12 cellular contexts compared by ENCODE assay signal in genomic region chr5:154712518-154713437, GRCh38. TPM values are rescaled to one million over a fixed set of nuclear protein-coding genes. Genes with fewer than 3 reads are reported as not detected.
DNase-seq lines count a peak whose midpoint lies in the region; ATAC-seq and TF ChIP-seq lines count a peak whose summit lies in the region.
"Had no signal": no experiment of that assay in that cellular context is flagged by ENCODE, and none has a peak within 500 bp of the region (broad histone marks: within the 10 kb centered on the region; RNA-seq: fewer than 3 reads in every experiment).

No MANE protein-coding gene starts in this region.

- no peak for TF ChIP-seq CTCF in epithelial cell of proximal tubule (conservative IDR thresholded peaks at IDR 0.05; ENCODE audit: low read depth, low read length)

- no peak overlapping the region for H2BK15ac ChIP-seq in neuronal stem cell (ENCODE audit: low read length)

- peaks cover 0 to 7% of the 10 kb centered on the region in 2 donors for H3K4me1 ChIP-seq in neuronal stem cell (ENCODE audit: control insufficient read depth in 2 of 2, insufficient read depth in 1 of 2, low read depth in 1 of 2, low read length in 2 of 2)

- H3K27me3 Mint-ChIP-seq in activated naive CD4-positive, alpha-beta T cell treated with anti-CD3 and anti-CD28 coated beads, Interleukin-2, amount 10 ng/mL, durations not matched to agents 7 days and 5 days: no peaks in the 10 kb centered on the region
- H3K27me3 Mint-ChIP-seq in effector memory CD8-positive, alpha-beta T cell: no peaks in the 10 kb centered on the region

- ATAC-seq in effector memory CD8-positive, alpha-beta T cell (replicated peaks): no peak

- H2BK5ac ChIP-seq in neuronal stem cell (ENCODE audit: low read length): no peak overlapping the region

- H3K23ac ChIP-seq in neuronal stem cell (ENCODE audit: low read depth, low read length, poor library complexity): peak overlapping the region; percentile 62

- H3K27ac Mint-ChIP-seq in activated naive CD4-positive, alpha-beta T cell treated with anti-CD3 and anti-CD28 coated beads, Interleukin-2, amount 10 ng/mL, durations not matched to agents 7 days and 5 days: no peak overlapping the region
- H3K27ac Mint-ChIP-seq in effector memory CD8-positive, alpha-beta T cell: no peak overlapping the region

- peak overlapping the region; percentile 10 for H3K14ac ChIP-seq in neuronal stem cell (ENCODE audit: low read length)

- no peaks in the 10 kb centered on the region for H3K27me3 ChIP-seq in H7 (ENCODE audit: control insufficient read depth, insufficient read depth, low read length)
- H3K27me3 ChIP-seq in neuronal stem cell (ENCODE audit: control insufficient read depth in 3 of 3, insufficient read depth in 3 of 3, low read depth in 1 of 3, low read length in 3 of 3): peaks cover 0 to 8% (median 0%) of the 10 kb centered on the region in 3 experiments

- no peaks in the 10 kb centered on the region for H3K9me3 ChIP-seq in neuronal stem cell (replicated peaks in 1 of 2; ENCODE audit: control insufficient read depth in 2 of 2, insufficient read depth in 1 of 2, low read depth in 1 of 2, low read length in 2 of 2)
- H3K9me3 ChIP-seq: psoas muscle had no signal

- no peak overlapping the region for H2BK12ac ChIP-seq in neuronal stem cell (ENCODE audit: low read length)

- H3K36me3 ChIP-seq in H7 (replicated peaks; ENCODE audit: control insufficient read depth, insufficient read depth, low read length): no peaks in the 10 kb centered on the region; the same call in 1 of the 2 replicates
- no peaks in the 10 kb centered on the region for H3K36me3 ChIP-seq in neuronal stem cell (replicated peaks in 1 of 2; ENCODE audit: control insufficient read depth in 2 of 2, insufficient read depth in 2 of 2, low read length in 2 of 2)

- H3K4me3 Mint-ChIP-seq in activated naive CD4-positive, alpha-beta T cell treated with anti-CD3 and anti-CD28 coated beads, Interleukin-2, amount 10 ng/mL, durations not matched to agents 7 days and 5 days: no peak overlapping the region
- no peak overlapping the region for H3K4me3 Mint-ChIP-seq in effector memory CD8-positive, alpha-beta T cell

- DNase-seq in H7 (peak; percentile 73), NCI-H2171 (lab: John Stamatoyannopoulos, UW) (peak; percentile 15), epithelial cell of proximal tubule (ENCODE audit: low read depth) (no peak), neuronal stem cell (ENCODE audit: low spot score) (no peak), retina (no peak), amygdala (lab: John Stamatoyannopoulos, UW) (no peak)
- DNase-seq in activated naive CD4-positive, alpha-beta T cell treated with anti-CD3 and anti-CD28 coated beads, Interleukin-2, amount 10 ng/mL, durations not matched to agents 7 days and 5 days: no peak
- DNase-seq in effector memory CD8-positive, alpha-beta T cell: no peak
- DNase-seq: activated effector memory CD4-positive, alpha-beta T cell treated with anti-CD3 and anti-CD28 coated beads, Interleukin-2, amount 50 U/mL, for 16 hours; GF-D8; psoas muscle had no signal

- peaks cover 21% of the 10 kb centered on the region for H3K4me1 Mint-ChIP-seq in activated naive CD4-positive, alpha-beta T cell treated with anti-CD3 and anti-CD28 coated beads, Interleukin-2, amount 10 ng/mL, durations not matched to agents 7 days and 5 days
- H3K4me1 Mint-ChIP-seq in effector memory CD8-positive, alpha-beta T cell (ENCODE audit: low read depth in 2 of 2): peaks cover 3 to 4% of the 10 kb centered on the region in 2 donors

- no peaks in the 10 kb centered on the region for H3K79me1 ChIP-seq in neuronal stem cell (ENCODE audit: low read depth, low read length)

- no peak overlapping the region for H3K27ac ChIP-seq in neuronal stem cell (replicated peaks; ENCODE audit: low read length)
- H3K27ac ChIP-seq: HL-60, psoas muscle had no signal

- no peak overlapping the region for H4K8ac ChIP-seq in neuronal stem cell (ENCODE audit: low read depth, low read length)

- H3K4ac ChIP-seq in neuronal stem cell (ENCODE audit: low read length): no peak overlapping the region

- H3K36me3 Mint-ChIP-seq in activated naive CD4-positive, alpha-beta T cell treated with anti-CD3 and anti-CD28 coated beads, Interleukin-2, amount 10 ng/mL, durations not matched to agents 7 days and 5 days: no peaks in the 10 kb centered on the region
- H3K36me3 Mint-ChIP-seq in effector memory CD8-positive, alpha-beta T cell (ENCODE audit: insufficient read depth): no peaks in the 10 kb centered on the region

- H3K4me2 ChIP-seq in neuronal stem cell (ENCODE audit: insufficient read depth, low read length, poor library complexity, severe bottlenecking): no peak overlapping the region

- H2AK5ac ChIP-seq in neuronal stem cell (ENCODE audit: low read depth, low read length): no peak overlapping the region

- peak overlapping the region; percentile 45 for H3K18ac ChIP-seq in neuronal stem cell (ENCODE audit: low read length)

- H2BK120ac ChIP-seq in neuronal stem cell (ENCODE audit: low read depth, low read length): no peak overlapping the region

- no CpG with 5 or more reads among the region's 13 CpGs for WGBS in neuronal stem cell (ENCODE audit: extremely low coverage in 2 of 2, insufficient read length in 2 of 2, insufficient replicate concordance in 1 of 2), 2 donors

- H2AFZ ChIP-seq in neuronal stem cell (ENCODE audit: low read length): no peak overlapping the region

- CTCF ChIA-PET in activated naive CD4-positive, alpha-beta T cell treated with anti-CD3 and anti-CD28 coated beads, Interleukin-2, amount 10 ng/mL, durations not matched to agents 7 days and 5 days (lab: Charles Lee): no interaction called here

- H3K9ac ChIP-seq in neuronal stem cell (ENCODE audit: low read depth, low read length, poor library complexity): no peak overlapping the region

- H3K9me3 Mint-ChIP-seq in activated naive CD4-positive, alpha-beta T cell treated with anti-CD3 and anti-CD28 coated beads, Interleukin-2, amount 10 ng/mL, durations not matched to agents 7 days and 5 days: no peaks in the 10 kb centered on the region
- no peaks in the 10 kb centered on the region for H3K9me3 Mint-ChIP-seq in effector memory CD8-positive, alpha-beta T cell

- no peak overlapping the region for H4K91ac ChIP-seq in neuronal stem cell (ENCODE audit: low read depth, low read length, poor library complexity)

- H3K4me3 ChIP-seq in H7 (ENCODE audit: insufficient read depth, low read depth, low read length) (peak overlapping the region; percentile 30; the same call in 1 of the 2 replicates), epithelial cell of proximal tubule (ENCODE audit: low read depth, low read length) (peak overlapping the region; percentile 49), neuronal stem cell (ENCODE audit: low read length in 2 of 2) (no peak overlapping the region)
- H3K4me3 ChIP-seq: psoas muscle had no signal

RNA-seq across cellular contexts. Expression of gene LARP1, which starts 42.4 kb away (rescaled TPM):
- 134 and 136 TPM in 2 replicates for total RNA-seq in H7 (2014; rRNA removed; shearing (Covaris generic))
- 106 and 111 TPM in 2 replicates for total RNA-seq in epithelial cell of proximal tubule
- polyA plus RNA-seq in neuronal stem cell (2013, experiment 1 of 2): 96.5 TPM
- polyA plus RNA-seq in neuronal stem cell (2013, experiment 2 of 2): 92.3 TPM

Comparison
In these comparisons a context has a peak if more than half of its experiments do, and no peak if none do; other contexts are left out.
1. DNase-seq: peak in H7 (single experiment) and NCI-H2171 (single experiment); none in epithelial cell of proximal tubule (single experiment), neuronal stem cell (single experiment), retina (single experiment), activated naive CD4-positive, alpha-beta T cell treated with anti-CD3 and anti-CD28 coated beads, Interleukin-2, amount 10 ng/mL, durations not matched to agents 7 days and 5 days (single experiment), amygdala (0 of 56) and effector memory CD8-positive, alpha-beta T cell (0 of 3).
2. H3K4me3 ChIP-seq: peak in H7 (single experiment) and epithelial cell of proximal tubule (single experiment); none in neuronal stem cell (0 of 2).